In the genomic region with DNA sequence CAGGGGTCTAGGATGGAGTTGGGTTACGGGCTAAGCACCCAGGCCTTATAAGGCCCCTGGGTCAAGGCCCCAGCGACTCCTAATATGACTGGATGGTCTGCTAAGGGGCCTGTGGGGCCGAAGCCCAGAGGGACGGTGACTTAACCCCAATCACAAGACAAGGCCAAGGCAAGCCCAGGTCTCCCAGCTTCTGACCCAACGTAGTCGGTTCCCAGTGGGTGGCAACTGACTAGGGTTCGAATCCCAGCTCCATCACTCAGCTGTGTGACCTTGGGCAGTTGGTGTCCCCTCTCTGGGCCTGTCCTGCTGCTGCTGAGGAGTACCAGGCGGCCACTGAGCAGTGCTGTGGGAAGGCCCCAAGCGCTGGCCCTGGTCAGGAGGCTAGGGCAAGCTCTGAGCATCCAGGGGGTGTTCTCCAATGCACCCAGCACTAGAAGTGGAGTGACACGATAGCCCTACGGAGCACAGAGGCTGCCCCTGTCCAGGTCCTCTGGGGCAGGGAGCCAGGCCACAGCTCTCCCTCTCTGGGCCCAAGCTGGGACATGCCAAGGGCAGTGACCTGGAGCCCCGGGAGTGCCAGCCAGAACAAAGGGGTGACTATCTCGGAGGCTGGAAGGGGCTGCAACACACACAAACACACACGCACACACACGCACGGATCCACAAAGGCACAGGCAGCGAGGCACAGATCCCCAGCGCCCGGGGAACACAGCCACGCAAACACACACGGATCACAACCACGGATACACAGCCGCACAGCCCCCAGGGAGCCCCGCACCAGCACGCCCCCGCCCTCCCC, we compare ENCODE assay signal across 1 cellular context.
TF ChIP-seq lines count a peak whose summit lies in the region.

No MANE protein-coding gene starts in this region.

TF ChIP-seq in H1, 55 proteins besides CTCF, POLR2A, EP300 and RAD21:
- TF ChIP-seq EZH2 (IDR thresholded peaks at IDR 0.05; ENCODE audit: low read depth, low read length, severe bottlenecking) (no peak), ASH2L (IDR thresholded peaks at IDR 0.05; ENCODE audit: low read length) (no peak), SIN3A (conservative IDR thresholded peaks at IDR 0.05 in 1 of 2, IDR thresholded peaks at IDR 0.05 in 1 of 2; ENCODE audit: low read depth in 1 of 2, low read length in 2 of 2) (no peak), RFX5 (IDR thresholded peaks at IDR 0.05; ENCODE audit: borderline replicate concordance, low read depth, low read length) (no peak), YY1 (IDR thresholded peaks at IDR 0.05; ENCODE audit: low read depth, low read length) (no peak)
